ENCODE assay signal across 22 cellular contexts in genomic region chr10:127871631-127872010, GRCh38. TPM values are rescaled to one million over a fixed set of nuclear protein-coding genes. Genes with fewer than 3 reads are reported as not detected.
"Had no signal": no experiment of that assay in that cellular context is flagged by ENCODE, and none has a peak within 500 bp of the region (broad histone marks: within the 10 kb centered on the region; RNA-seq: fewer than 3 reads in every experiment).

No MANE protein-coding gene starts in this region.

- H3K9me3 ChIP-seq: testis had no signal

- H3K4me3 ChIP-seq: hepatocyte, testis had no signal

- H3K27ac ChIP-seq: hepatocyte, testis had no signal

- H2AFZ ChIP-seq: hepatocyte had no signal

- H3K4me2 ChIP-seq: hepatocyte had no signal

- H3K27me3 ChIP-seq: hepatocyte, testis had no signal

- FAIRE-seq: astrocyte, endothelial cell of umbilical vein, TTC549 had no signal

- DNase-seq: activated gamma-delta T cell treated with Interleukin-2 at 50 U/mL for 16 hours; activated T-cell treated with anti-CD3 and anti-CD28 coated beads, Interleukin-2, amount 50 U/mL, for 1 hour; central memory CD4-positive, alpha-beta T cell; effector memory CD4-positive, alpha-beta T cell; foreskin melanocyte; glutamatergic neuron; nephron progenitor cell; stimulated activated CD4-positive, alpha-beta T cell treated with anti-CD3 and anti-CD28 coated beads, Interleukin-2, amount 100 ng/mL, for 48 hours; stimulated activated CD8-positive, alpha-beta memory T cell treated with anti-CD3 and anti-CD28 coated beads, Interleukin-4, amount 100 ng/mL, for 48 hours; stimulated activated naive B cell treated with anti-CD40 and anti-IgM and Interleukin-4, amounts not matched to agents 10 μg/mL and 1 μg/mL and 100 μg/mL, for 72 hours; T-cell; trophoblast cell had no signal

RNA-seq across cellular contexts. Expression of gene CLRN3, which starts 21.1 kb away (rescaled TPM):
- total RNA-seq: activated naive CD4-positive, alpha-beta T cell treated with anti-CD3 and anti-CD28 coated beads, Interleukin-2, amount 50 U/mL, for 72 hours; astrocyte; dermis blood vessel endothelial cell; endothelial cell of umbilical vein; esophagus mucosa; sciatic nerve; T-cell; WTC11 had no signal
